Comparison of ENCODE assay signal across 1 cellular context in the genomic region with DNA sequence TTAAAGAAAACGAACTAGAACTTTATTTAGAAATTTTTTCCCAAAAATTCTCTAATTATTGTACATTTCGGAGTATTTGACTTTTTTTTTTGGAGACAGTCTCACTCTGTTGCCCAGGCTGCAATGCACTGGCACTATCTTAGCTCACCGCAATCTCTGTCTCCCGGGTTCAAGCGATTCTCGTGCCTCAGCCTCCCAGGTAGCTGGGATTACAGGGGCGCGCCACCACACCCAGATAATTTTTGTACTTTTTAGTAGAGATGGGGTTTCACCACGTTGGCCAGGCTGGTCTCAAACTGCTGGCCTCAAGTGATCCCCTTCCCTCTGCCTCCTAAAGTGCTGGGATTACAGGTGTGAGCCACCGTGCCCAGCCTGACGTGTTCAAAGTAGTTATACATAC.
TF ChIP-seq lines count a peak whose summit lies in the region.

No MANE protein-coding gene starts in this region.

TF ChIP-seq in GM12878, 131 proteins besides CTCF, POLR2A, EP300 and RAD21:
- TF ChIP-seq, protein P1, sequence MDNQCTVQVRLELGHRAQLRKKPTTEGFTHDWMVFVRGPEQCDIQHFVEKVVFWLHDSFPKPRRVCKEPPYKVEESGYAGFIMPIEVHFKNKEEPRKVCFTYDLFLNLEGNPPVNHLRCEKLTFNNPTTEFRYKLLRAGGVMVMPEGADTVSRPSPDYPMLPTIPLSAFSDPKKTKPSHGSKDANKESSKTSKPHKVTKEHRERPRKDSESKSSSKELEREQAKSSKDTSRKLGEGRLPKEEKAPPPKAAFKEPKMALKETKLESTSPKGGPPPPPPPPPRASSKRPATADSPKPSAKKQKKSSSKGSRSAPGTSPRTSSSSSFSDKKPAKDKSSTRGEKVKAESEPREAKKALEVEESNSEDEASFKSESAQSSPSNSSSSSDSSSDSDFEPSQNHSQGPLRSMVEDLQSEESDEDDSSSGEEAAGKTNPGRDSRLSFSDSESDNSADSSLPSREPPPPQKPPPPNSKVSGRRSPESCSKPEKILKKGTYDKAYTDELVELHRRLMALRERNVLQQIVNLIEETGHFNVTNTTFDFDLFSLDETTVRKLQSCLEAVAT (IDR thresholded peaks at IDR 0.05): 0 out of 2 replicates have a peak, but pooled peaks have one; percentile 20
